Comparison of ENCODE assay signal across 1 cellular context in genomic region chr1:91021686-91022517, GRCh38.
TF ChIP-seq lines count a peak whose summit lies in the region.

ZNF644 (minus strand) TSS chr1:91022035; CDS start chr1:90982353, 39,682 bp downstream.

TF ChIP-seq in GM12878, 131 proteins besides CTCF, POLR2A, EP300 and RAD21 (continued from another document and continues in another):
- TF ChIP-seq ATF2 (IDR thresholded peaks at IDR 0.05; ENCODE audit: low read length) (peak; percentile 63; the same call in 1 of the 2 replicates), ZNF24 (IDR thresholded peaks at IDR 0.05) (peak; percentile 34; the same call in 1 of the 2 replicates), EZH2 (IDR thresholded peaks at IDR 0.05; ENCODE audit: borderline replicate concordance, control insufficient read depth, low read depth, low read length) (no peak), RB1 (IDR thresholded peaks at IDR 0.05; ENCODE audit: borderline replicate concordance) (peak; percentile 99), BMI1 (IDR thresholded peaks at IDR 0.05; ENCODE audit: borderline replicate concordance) (no peak; the same call in 1 of the 2 replicates), RUNX3 (IDR thresholded peaks at IDR 0.05; ENCODE audit: low read length) (peak; percentile 53), TARDBP (IDR thresholded peaks at IDR 0.05; ENCODE audit: borderline replicate concordance) (0 out of 2 replicates have a peak, but pooled peaks have one; percentile 28), DPF2 (IDR thresholded peaks at IDR 0.05) (peak; percentile 74), TCF3 (IDR thresholded peaks at IDR 0.05; ENCODE audit: borderline replicate concordance, insufficient read depth, low read depth, low read length) (no peak), SMAD1 (IDR thresholded peaks at IDR 0.05; ENCODE audit: low read depth, partially characterized antibody) (peak; percentile 49), ZNF217 (IDR thresholded peaks at IDR 0.05) (no peak), CHD1 (IDR thresholded peaks at IDR 0.05; ENCODE audit: low read depth, low read length) (peak; percentile 53; the same call in 1 of the 2 replicates), HCFC1 (IDR thresholded peaks at IDR 0.05; ENCODE audit: low read length) (no peak), KAT2A (conservative IDR thresholded peaks at IDR 0.05; ENCODE audit: control insufficient read depth, low read depth, low read length) (no peak), USF2 (IDR thresholded peaks at IDR 0.05; ENCODE audit: borderline replicate concordance, low read depth, low read length) (no peak), SRF (IDR thresholded peaks at IDR 0.05; ENCODE audit: low read depth in 2 of 2, low read length in 2 of 2) (peak; percentile 85 to 91), WRNIP1 (IDR thresholded peaks at IDR 0.05; ENCODE audit: borderline replicate concordance, low read depth, low read length) (peak; percentile 99; the same call in 1 of the 2 replicates), MAX (IDR thresholded peaks at IDR 0.05; ENCODE audit: low read depth, low read length) (peak; percentile 58), MTA3 (IDR thresholded peaks at IDR 0.05; ENCODE audit: borderline replicate concordance, low read length) (no peak), TBL1XR1 (IDR thresholded peaks at IDR 0.05; ENCODE audit: low read depth, low read length) (peak; percentile 41; the same call in 1 of the 2 replicates), TAF1 (IDR thresholded peaks at IDR 0.05; ENCODE audit: borderline replicate concordance, low read depth, low read length) (peak; percentile 52), PKNOX1 (IDR thresholded peaks at IDR 0.05) (peak; percentile 57; the same call in 1 of the 2 replicates), NBN (IDR thresholded peaks at IDR 0.05) (peak; percentile 65), SIX5 (IDR thresholded peaks at IDR 0.05; ENCODE audit: low read depth, low read length, severe bottlenecking) (no peak), ZSCAN29 (IDR thresholded peaks at IDR 0.05) (no peak), EED (IDR thresholded peaks at IDR 0.05; ENCODE audit: low read depth) (no peak; the same call in 1 of the 2 replicates), MEF2B (IDR thresholded peaks at IDR 0.05; ENCODE audit: partially characterized antibody, poor library complexity, severe bottlenecking) (no peak), ZBED1 (IDR thresholded peaks at IDR 0.05; ENCODE audit: borderline replicate concordance) (no peak), NFYA (IDR thresholded peaks at IDR 0.05; ENCODE audit: borderline replicate concordance, low read depth, low read length) (no peak), POLR2AphosphoS5 (IDR thresholded peaks at IDR 0.05; ENCODE audit: low read length) (peak; percentile 85; the same call in 1 of the 2 replicates), SREBF1 (IDR thresholded peaks at IDR 0.05; ENCODE audit: low read length) (no peak), SPI1 (IDR thresholded peaks at IDR 0.05; ENCODE audit: borderline replicate concordance, insufficient read depth, low read depth, low read length) (no peak), MYC (IDR thresholded peaks at IDR 0.05; ENCODE audit: insufficient read depth, insufficient read length, insufficient replicate concordance, low read length, severe bottlenecking) (peak; percentile 79)
- TF ChIP-seq, protein P1, sequence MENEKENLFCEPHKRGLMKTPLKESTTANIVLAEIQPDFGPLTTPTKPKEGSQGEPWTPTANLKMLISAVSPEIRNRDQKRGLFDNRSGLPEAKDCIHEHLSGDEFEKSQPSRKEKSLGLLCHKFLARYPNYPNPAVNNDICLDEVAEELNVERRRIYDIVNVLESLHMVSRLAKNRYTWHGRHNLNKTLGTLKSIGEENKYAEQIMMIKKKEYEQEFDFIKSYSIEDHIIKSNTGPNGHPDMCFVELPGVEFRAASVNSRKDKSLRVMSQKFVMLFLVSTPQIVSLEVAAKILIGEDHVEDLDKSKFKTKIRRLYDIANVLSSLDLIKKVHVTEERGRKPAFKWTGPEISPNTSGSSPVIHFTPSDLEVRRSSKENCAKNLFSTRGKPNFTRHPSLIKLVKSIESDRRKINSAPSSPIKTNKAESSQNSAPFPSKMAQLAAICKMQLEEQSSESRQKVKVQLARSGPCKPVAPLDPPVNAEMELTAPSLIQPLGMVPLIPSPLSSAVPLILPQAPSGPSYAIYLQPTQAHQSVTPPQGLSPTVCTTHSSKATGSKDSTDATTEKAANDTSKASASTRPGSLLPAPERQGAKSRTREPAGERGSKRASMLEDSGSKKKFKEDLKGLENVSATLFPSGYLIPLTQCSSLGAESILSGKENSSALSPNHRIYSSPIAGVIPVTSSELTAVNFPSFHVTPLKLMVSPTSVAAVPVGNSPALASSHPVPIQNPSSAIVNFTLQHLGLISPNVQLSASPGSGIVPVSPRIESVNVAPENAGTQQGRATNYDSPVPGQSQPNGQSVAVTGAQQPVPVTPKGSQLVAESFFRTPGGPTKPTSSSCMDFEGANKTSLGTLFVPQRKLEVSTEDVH (IDR thresholded peaks at IDR 0.05; ENCODE audit: low read depth, partially characterized antibody), result no peak
- TF ChIP-seq, protein P2, sequence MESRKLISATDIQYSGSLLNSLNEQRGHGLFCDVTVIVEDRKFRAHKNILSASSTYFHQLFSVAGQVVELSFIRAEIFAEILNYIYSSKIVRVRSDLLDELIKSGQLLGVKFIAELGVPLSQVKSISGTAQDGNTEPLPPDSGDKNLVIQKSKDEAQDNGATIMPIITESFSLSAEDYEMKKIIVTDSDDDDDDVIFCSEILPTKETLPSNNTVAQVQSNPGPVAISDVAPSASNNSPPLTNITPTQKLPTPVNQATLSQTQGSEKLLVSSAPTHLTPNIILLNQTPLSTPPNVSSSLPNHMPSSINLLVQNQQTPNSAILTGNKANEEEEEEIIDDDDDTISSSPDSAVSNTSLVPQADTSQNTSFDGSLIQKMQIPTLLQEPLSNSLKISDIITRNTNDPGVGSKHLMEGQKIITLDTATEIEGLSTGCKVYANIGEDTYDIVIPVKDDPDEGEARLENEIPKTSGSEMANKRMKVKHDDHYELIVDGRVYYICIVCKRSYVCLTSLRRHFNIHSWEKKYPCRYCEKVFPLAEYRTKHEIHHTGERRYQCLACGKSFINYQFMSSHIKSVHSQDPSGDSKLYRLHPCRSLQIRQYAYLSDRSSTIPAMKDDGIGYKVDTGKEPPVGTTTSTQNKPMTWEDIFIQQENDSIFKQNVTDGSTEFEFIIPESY (IDR thresholded peaks at IDR 0.05), result no peak
- TF ChIP-seq, protein P3, sequence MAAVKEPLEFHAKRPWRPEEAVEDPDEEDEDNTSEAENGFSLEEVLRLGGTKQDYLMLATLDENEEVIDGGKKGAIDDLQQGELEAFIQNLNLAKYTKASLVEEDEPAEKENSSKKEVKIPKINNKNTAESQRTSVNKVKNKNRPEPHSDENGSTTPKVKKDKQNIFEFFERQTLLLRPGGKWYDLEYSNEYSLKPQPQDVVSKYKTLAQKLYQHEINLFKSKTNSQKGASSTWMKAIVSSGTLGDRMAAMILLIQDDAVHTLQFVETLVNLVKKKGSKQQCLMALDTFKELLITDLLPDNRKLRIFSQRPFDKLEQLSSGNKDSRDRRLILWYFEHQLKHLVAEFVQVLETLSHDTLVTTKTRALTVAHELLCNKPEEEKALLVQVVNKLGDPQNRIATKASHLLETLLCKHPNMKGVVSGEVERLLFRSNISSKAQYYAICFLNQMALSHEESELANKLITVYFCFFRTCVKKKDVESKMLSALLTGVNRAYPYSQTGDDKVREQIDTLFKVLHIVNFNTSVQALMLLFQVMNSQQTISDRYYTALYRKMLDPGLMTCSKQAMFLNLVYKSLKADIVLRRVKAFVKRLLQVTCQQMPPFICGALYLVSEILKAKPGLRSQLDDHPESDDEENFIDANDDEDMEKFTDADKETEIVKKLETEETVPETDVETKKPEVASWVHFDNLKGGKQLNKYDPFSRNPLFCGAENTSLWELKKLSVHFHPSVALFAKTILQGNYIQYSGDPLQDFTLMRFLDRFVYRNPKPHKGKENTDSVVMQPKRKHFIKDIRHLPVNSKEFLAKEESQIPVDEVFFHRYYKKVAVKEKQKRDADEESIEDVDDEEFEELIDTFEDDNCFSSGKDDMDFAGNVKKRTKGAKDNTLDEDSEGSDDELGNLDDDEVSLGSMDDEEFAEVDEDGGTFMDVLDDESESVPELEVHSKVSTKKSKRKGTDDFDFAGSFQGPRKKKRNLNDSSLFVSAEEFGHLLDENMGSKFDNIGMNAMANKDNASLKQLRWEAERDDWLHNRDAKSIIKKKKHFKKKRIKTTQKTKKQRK (IDR thresholded peaks at IDR 0.05; ENCODE audit: low read depth, low read length), result no peak
- TF ChIP-seq, protein P4, sequence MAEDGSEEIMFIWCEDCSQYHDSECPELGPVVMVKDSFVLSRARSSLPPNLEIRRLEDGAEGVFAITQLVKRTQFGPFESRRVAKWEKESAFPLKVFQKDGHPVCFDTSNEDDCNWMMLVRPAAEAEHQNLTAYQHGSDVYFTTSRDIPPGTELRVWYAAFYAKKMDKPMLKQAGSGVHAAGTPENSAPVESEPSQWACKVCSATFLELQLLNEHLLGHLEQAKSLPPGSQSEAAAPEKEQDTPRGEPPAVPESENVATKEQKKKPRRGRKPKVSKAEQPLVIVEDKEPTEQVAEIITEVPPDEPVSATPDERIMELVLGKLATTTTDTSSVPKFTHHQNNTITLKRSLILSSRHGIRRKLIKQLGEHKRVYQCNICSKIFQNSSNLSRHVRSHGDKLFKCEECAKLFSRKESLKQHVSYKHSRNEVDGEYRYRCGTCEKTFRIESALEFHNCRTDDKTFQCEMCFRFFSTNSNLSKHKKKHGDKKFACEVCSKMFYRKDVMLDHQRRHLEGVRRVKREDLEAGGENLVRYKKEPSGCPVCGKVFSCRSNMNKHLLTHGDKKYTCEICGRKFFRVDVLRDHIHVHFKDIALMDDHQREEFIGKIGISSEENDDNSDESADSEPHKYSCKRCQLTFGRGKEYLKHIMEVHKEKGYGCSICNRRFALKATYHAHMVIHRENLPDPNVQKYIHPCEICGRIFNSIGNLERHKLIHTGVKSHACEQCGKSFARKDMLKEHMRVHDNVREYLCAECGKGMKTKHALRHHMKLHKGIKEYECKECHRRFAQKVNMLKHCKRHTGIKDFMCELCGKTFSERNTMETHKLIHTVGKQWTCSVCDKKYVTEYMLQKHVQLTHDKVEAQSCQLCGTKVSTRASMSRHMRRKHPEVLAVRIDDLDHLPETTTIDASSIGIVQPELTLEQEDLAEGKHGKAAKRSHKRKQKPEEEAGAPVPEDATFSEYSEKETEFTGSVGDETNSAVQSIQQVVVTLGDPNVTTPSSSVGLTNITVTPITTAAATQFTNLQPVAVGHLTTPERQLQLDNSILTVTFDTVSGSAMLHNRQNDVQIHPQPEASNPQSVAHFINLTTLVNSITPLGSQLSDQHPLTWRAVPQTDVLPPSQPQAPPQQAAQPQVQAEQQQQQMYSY (CRISPR knock-in tag; IDR thresholded peaks at IDR 0.05), result no peak
- TF ChIP-seq, protein P5, sequence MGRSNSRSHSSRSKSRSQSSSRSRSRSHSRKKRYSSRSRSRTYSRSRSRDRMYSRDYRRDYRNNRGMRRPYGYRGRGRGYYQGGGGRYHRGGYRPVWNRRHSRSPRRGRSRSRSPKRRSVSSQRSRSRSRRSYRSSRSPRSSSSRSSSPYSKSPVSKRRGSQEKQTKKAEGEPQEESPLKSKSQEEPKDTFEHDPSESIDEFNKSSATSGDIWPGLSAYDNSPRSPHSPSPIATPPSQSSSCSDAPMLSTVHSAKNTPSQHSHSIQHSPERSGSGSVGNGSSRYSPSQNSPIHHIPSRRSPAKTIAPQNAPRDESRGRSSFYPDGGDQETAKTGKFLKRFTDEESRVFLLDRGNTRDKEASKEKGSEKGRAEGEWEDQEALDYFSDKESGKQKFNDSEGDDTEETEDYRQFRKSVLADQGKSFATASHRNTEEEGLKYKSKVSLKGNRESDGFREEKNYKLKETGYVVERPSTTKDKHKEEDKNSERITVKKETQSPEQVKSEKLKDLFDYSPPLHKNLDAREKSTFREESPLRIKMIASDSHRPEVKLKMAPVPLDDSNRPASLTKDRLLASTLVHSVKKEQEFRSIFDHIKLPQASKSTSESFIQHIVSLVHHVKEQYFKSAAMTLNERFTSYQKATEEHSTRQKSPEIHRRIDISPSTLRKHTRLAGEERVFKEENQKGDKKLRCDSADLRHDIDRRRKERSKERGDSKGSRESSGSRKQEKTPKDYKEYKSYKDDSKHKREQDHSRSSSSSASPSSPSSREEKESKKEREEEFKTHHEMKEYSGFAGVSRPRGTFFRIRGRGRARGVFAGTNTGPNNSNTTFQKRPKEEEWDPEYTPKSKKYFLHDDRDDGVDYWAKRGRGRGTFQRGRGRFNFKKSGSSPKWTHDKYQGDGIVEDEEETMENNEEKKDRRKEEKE (IDR thresholded peaks at IDR 0.05), result no peak
- TF ChIP-seq, protein P6, sequence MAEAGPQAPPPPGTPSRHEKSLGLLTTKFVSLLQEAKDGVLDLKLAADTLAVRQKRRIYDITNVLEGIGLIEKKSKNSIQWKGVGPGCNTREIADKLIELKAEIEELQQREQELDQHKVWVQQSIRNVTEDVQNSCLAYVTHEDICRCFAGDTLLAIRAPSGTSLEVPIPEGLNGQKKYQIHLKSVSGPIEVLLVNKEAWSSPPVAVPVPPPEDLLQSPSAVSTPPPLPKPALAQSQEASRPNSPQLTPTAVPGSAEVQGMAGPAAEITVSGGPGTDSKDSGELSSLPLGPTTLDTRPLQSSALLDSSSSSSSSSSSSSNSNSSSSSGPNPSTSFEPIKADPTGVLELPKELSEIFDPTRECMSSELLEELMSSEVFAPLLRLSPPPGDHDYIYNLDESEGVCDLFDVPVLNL (IDR thresholded peaks at IDR 0.05; ENCODE audit: low read depth, low read length), result peak; percentile 82
